ENCODE assay signal across 8 cellular contexts in genomic region chr12:26939192-26939832, GRCh38. TPM values are rescaled to one million over a fixed set of nuclear protein-coding genes. Genes with fewer than 3 reads are reported as not detected.
DNase-seq lines count a peak whose midpoint lies in the region; ATAC-seq and TF ChIP-seq lines count a peak whose summit lies in the region.

No MANE protein-coding gene starts in this region.

- no peaks in the 10 kb centered on the region for H3K27me3 Mint-ChIP-seq in CD4-positive, CD25-positive, alpha-beta regulatory T cell
- H3K27me3 Mint-ChIP-seq in activated T-helper 17 cell treated with anti-CD3 and anti-CD28 coated beads, Interleukin-2, amount 50 U/mL, for 72 hours, result no peaks in the 10 kb centered on the region

- DNase-seq in CD4-positive, CD25-positive, alpha-beta regulatory T cell, result peak in 1 of 3 donors; percentile 47
- DNase-seq in HL-60 (ENCODE audit: low read depth in 1 of 2, low spot score in 1 of 2), result peak in 1 of 2 experiments; percentile 25

- peak overlapping the region; percentile 99 for H3K27ac ChIP-seq in CD4-positive, CD25-positive, alpha-beta regulatory T cell (ENCODE audit: insufficient read depth, low read length, poor library complexity, severe bottlenecking)
- peak overlapping the region; percentile 93 for H3K27ac ChIP-seq in HL-60 (replicated peaks)
- peak overlapping the region; percentile 88 for H3K27ac ChIP-seq in stomach smooth muscle (ENCODE audit: low read length)

- TF ChIP-seq CTCF in HL-60 (IDR thresholded peaks at IDR 0.05; ENCODE audit: insufficient read depth, low read length), result no peak

- peaks cover 0 to 4% (median 0%) of the 10 kb centered on the region in 7 donors for H3K9me3 Mint-ChIP-seq in CD4-positive, CD25-positive, alpha-beta regulatory T cell
- no peaks in the 10 kb centered on the region for H3K9me3 Mint-ChIP-seq in activated T-helper 17 cell treated with anti-CD3 and anti-CD28 coated beads, Interleukin-2, amount 50 U/mL, for 72 hours

- peak overlapping the region; percentile 83 to 97 for H3K9ac ChIP-seq in stomach smooth muscle (ENCODE audit: low read length in 2 of 2)

- no peaks in the 10 kb centered on the region for H3K27me3 ChIP-seq in CD4-positive, CD25-positive, alpha-beta regulatory T cell (ENCODE audit: control insufficient read depth, insufficient read depth, low read length)
- no peaks in the 10 kb centered on the region for H3K27me3 ChIP-seq in HL-60 (ENCODE audit: insufficient read depth, poor library complexity, severe bottlenecking)
- H3K27me3 ChIP-seq in stomach smooth muscle (ENCODE audit: control insufficient read depth in 1 of 2, insufficient read depth in 2 of 2, low read length in 2 of 2), result no peaks in the 10 kb centered on the region

- peaks cover 4% of the 10 kb centered on the region for H3K36me3 Mint-ChIP-seq in CD4-positive, CD25-positive, alpha-beta regulatory T cell
- peaks cover 77% of the 10 kb centered on the region for H3K36me3 Mint-ChIP-seq in activated T-helper 17 cell treated with anti-CD3 and anti-CD28 coated beads, Interleukin-2, amount 50 U/mL, for 72 hours (ENCODE audit: low read depth)

- peak overlapping the region; percentile 94 to 98 (median 96) for H3K4me3 Mint-ChIP-seq in CD4-positive, CD25-positive, alpha-beta regulatory T cell
- H3K4me3 Mint-ChIP-seq in activated T-helper 17 cell treated with anti-CD3 and anti-CD28 coated beads, Interleukin-2, amount 50 U/mL, for 72 hours, result peak overlapping the region; percentile 91

- no peaks in the 10 kb centered on the region for H3K36me3 ChIP-seq in CD4-positive, CD25-positive, alpha-beta regulatory T cell (ENCODE audit: control insufficient read depth, insufficient read depth, low read length)
- H3K36me3 ChIP-seq in stomach smooth muscle (ENCODE audit: control insufficient read depth in 2 of 2, insufficient read depth in 2 of 2, low read length in 2 of 2), result no peaks in the 10 kb centered on the region

- H3K4me3 ChIP-seq in CD4-positive, CD25-positive, alpha-beta regulatory T cell (ENCODE audit: low read depth, low read length), result peak overlapping the region; percentile 99
- peak overlapping the region; percentile 82 for H3K4me3 ChIP-seq in HL-60 (replicated peaks; ENCODE audit: insufficient read depth, low read length)
- H3K4me3 ChIP-seq in iPS-18c (ENCODE audit: insufficient read depth, low read depth, low read length), result peak overlapping the region; percentile 85
- peak overlapping the region; percentile 89 for H3K4me3 ChIP-seq in stomach smooth muscle (ENCODE audit: low read length in 2 of 2)

- H3K9me3 ChIP-seq in CD4-positive, CD25-positive, alpha-beta regulatory T cell (ENCODE audit: control insufficient read depth in 2 of 2, low read length in 2 of 2), result no peaks in the 10 kb centered on the region
- H3K9me3 ChIP-seq in iPS-18c (ENCODE audit: control insufficient read depth, insufficient read depth, low read length) (no peaks in the 10 kb centered on the region), stomach smooth muscle (ENCODE audit: control insufficient read depth in 2 of 2, low read length in 2 of 2) (no peaks in the 10 kb centered on the region)

- H3K4me1 Mint-ChIP-seq in CD4-positive, CD25-positive, alpha-beta regulatory T cell, result peaks cover 44 to 75% (median 60%) of the 10 kb centered on the region in 4 donors
- H3K4me1 Mint-ChIP-seq in activated T-helper 17 cell treated with anti-CD3 and anti-CD28 coated beads, Interleukin-2, amount 50 U/mL, for 72 hours, result peaks cover 43% of the 10 kb centered on the region

- H3K27ac Mint-ChIP-seq in CD4-positive, CD25-positive, alpha-beta regulatory T cell, result peak overlapping the region; percentile 94 to 98 (median 97)
- peak overlapping the region; percentile 87 for H3K27ac Mint-ChIP-seq in activated T-helper 17 cell treated with anti-CD3 and anti-CD28 coated beads, Interleukin-2, amount 50 U/mL, for 72 hours

- peaks cover 80% of the 10 kb centered on the region for H3K4me1 ChIP-seq in CD4-positive, CD25-positive, alpha-beta regulatory T cell (ENCODE audit: control insufficient read depth, insufficient read depth, low read length, poor library complexity, severe bottlenecking)
- peaks cover 5% of the 10 kb centered on the region for H3K4me1 ChIP-seq in stomach smooth muscle (ENCODE audit: control insufficient read depth, insufficient read depth, low read length)

- no peak for ATAC-seq in CD4-positive, CD25-positive, alpha-beta regulatory T cell (ENCODE audit: low read depth in 2 of 2)
- no peak for ATAC-seq in activated T-helper 17 cell treated with anti-CD3 and anti-CD28 coated beads, Interleukin-2, amount 50 U/mL, for 72 hours (replicated peaks)
- no peak for ATAC-seq in GM18909 (IDR thresholded peaks at IDR 0.05; ENCODE audit: poor library complexity, unreplicated experiment)
- ATAC-seq in HG02981 (IDR thresholded peaks at IDR 0.05; ENCODE audit: unreplicated experiment), result no peak
- no peak for ATAC-seq in HG03457 (IDR thresholded peaks at IDR 0.05; ENCODE audit: unreplicated experiment)

RNA-seq across cellular contexts. Expression of gene FGFR1OP2, which starts 1.0 kb away (rescaled TPM):
- total RNA-seq in CD4-positive, CD25-positive, alpha-beta regulatory T cell, result 64.0 TPM
- polyA plus RNA-seq in CD4-positive, CD25-positive, alpha-beta regulatory T cell, result 100 to 1,000 TPM; 108 to 128 (median 121) TPM
- total RNA-seq in activated T-helper 17 cell treated with anti-CD3 and anti-CD28 coated beads, Interleukin-2, amount 50 U/mL, for 72 hours, result 10 to 100 TPM; 51.3 to 77.4 TPM

RNA-seq across cellular contexts. Expression of gene INTS13, which starts 1.5 kb away (rescaled TPM):
- total RNA-seq in CD4-positive, CD25-positive, alpha-beta regulatory T cell, result 28.8 TPM
- 10 to 100 TPM; 29.6 to 42.5 (median 35.9) TPM for polyA plus RNA-seq in CD4-positive, CD25-positive, alpha-beta regulatory T cell
- 100 to 1,000 TPM in 1 of 2 donors, 10 to 100 TPM in 1; 64.1 to 101 TPM for total RNA-seq in activated T-helper 17 cell treated with anti-CD3 and anti-CD28 coated beads, Interleukin-2, amount 50 U/mL, for 72 hours
